In genomic region chr17:47618416-47618815, GRCh38 we compare ENCODE assay signal across 10 cellular contexts. TPM values are rescaled to one million over a fixed set of nuclear protein-coding genes. Genes with fewer than 3 reads are reported as not detected.
A peak's percentile ranks its signal among the peaks of the same experiment; 100 is the strongest.
DNase-seq lines count a peak whose midpoint lies in the region; ATAC-seq and TF ChIP-seq lines count a peak whose summit lies in the region.
"Had no signal": no experiment of that assay in that cellular context is flagged by ENCODE, and none has a peak within 500 bp of the region (broad histone marks: within the 10 kb centered on the region; RNA-seq: fewer than 3 reads in every experiment).

No MANE protein-coding gene starts in this region.

- no peak overlapping the region for H3K4me3 Mint-ChIP-seq in neural crest cell

- H3K9me3 Mint-ChIP-seq in neural crest cell: no peaks in the 10 kb centered on the region

- ATAC-seq in HG03342 (IDR thresholded peaks at IDR 0.05; ENCODE audit: unreplicated experiment) (no peak), HG03521 (IDR thresholded peaks at IDR 0.05; ENCODE audit: unreplicated experiment) (no peak)

- no peaks in the 10 kb centered on the region for H3K27me3 Mint-ChIP-seq in neural crest cell (ENCODE audit: low read depth)

- H3K36me3 Mint-ChIP-seq in neural crest cell (ENCODE audit: low read depth): peaks cover 10% of the 10 kb centered on the region

- peaks cover 8% of the 10 kb centered on the region for H3K4me1 Mint-ChIP-seq in neural crest cell

- DNase-seq in DMS 273 (lab: John Stamatoyannopoulos, UW; ENCODE audit: unreplicated experiment): peak; percentile 22
- no peak for DNase-seq in DMS 273 treated with DMSO at 0.1 percent for 48 hours (lab: John Stamatoyannopoulos, UW)
- DNase-seq in Kasumi-1 (lab: John Stamatoyannopoulos, UW): peak; percentile 50 to 57
- DNase-seq in cerebellar cortex (ENCODE audit: low spot score): peak; percentile 21
- no peak for DNase-seq in neural crest cell (ENCODE audit: low read depth, low spot score)
- DNase-seq in NCI-H2171 (lab: John Stamatoyannopoulos, UW): no peak
- DNase-seq: 8988T; activated CD8-positive, alpha-beta memory T cell treated with anti-CD3 and anti-CD28 coated beads for 24 hours had no signal

- no peak overlapping the region for H3K27ac Mint-ChIP-seq in neural crest cell (ENCODE audit: unreplicated experiment)

- peak; percentile 47 for TF ChIP-seq CTCF in neural crest cell (conservative IDR thresholded peaks at IDR 0.05)

RNA-seq across cellular contexts. Expression of gene KPNB1, which starts 31.3 kb away (rescaled TPM):
- total RNA-seq in neural crest cell: 642 and 671 TPM in 2 replicates

Comparison
In these comparisons a context has a peak if more than half of its experiments do, and no peak if none do; other contexts are left out.
1. DNase-seq: peak in DMS 273 (single experiment), Kasumi-1 (2 of 2) and cerebellar cortex (single experiment); none in DMS 273 treated with DMSO at 0.1 percent for 48 hours (single experiment), neural crest cell (single experiment) and NCI-H2171 (single experiment).